In the genomic region with DNA sequence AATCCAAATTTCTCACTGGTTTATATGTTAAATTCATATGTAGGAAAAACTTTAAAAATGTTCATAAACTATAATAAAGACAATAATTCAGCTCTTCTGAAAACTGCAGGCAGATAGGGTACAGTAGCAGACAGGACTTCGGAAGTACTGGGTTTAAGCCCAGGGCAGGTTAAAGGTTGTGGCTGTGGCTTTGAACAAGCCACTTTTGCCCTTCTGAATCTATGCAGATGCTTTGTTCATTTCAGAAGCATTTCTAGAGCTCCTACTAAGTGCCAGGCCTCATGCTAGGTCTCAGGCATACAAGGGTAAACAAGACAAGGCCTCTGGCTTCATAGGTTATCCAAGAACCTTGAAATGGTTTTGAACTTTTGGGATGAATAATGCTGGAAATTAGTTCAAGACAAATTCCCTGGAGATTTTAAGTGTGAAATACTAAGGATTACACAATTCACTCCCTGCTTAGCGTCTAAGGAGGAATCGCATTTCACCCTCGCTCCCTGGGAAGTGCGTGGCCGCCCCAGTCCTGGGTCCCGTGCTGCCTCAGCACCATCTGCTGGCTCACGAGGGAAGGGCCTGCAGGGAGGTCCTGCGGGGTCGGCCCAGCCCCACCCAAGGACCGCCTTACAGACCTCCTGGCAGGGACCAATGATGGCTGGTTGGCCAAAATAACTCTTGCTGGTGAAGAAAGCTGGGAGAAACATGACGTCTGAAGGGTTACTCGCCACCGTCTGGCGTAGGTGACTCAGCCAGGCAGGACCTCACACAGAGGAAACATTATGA, we compare ENCODE assay signal across 8 cellular contexts.
A peak's percentile ranks its signal among the peaks of the same experiment; 100 is the strongest.
DNase-seq lines count a peak whose midpoint lies in the region; ATAC-seq and TF ChIP-seq lines count a peak whose summit lies in the region.

No MANE protein-coding gene starts in this region.

- H3K9me3 Mint-ChIP-seq in stimulated activated naive CD8-positive, alpha-beta T cell treated with anti-CD3 and anti-CD28 coated beads, Interleukin-15, amount 100 ng/mL, for 72 hours = peaks cover 3 to 5% of the 10 kb centered on the region in 2 donors

- no peak overlapping the region for H3K27ac Mint-ChIP-seq in stimulated activated naive CD8-positive, alpha-beta T cell treated with anti-CD3 and anti-CD28 coated beads, Interleukin-15, amount 100 ng/mL, for 72 hours

- H3K4me1 Mint-ChIP-seq in stimulated activated naive CD8-positive, alpha-beta T cell treated with anti-CD3 and anti-CD28 coated beads, Interleukin-15, amount 100 ng/mL, for 72 hours = no peaks in the 10 kb centered on the region

- ATAC-seq in GM18907 (IDR thresholded peaks at IDR 0.05; ENCODE audit: unreplicated experiment) = peak; percentile 73
- peak; percentile 60 for ATAC-seq in stimulated activated naive CD8-positive, alpha-beta T cell treated with anti-CD3 and anti-CD28 coated beads, Interleukin-15, amount 100 ng/mL, for 72 hours

- no peak overlapping the region for H3K4me3 Mint-ChIP-seq in stimulated activated naive CD8-positive, alpha-beta T cell treated with anti-CD3 and anti-CD28 coated beads, Interleukin-15, amount 100 ng/mL, for 72 hours

- DNase-seq in AG09309 (ENCODE audit: low read depth) (peak; percentile 14), LHCN-M2 (ENCODE audit: low read depth) (peak; percentile 58), astrocyte of the spinal cord (ENCODE audit: low read depth, low spot score) (peak; percentile 67), islet precursor cell (peak; percentile 89), NK-92 (lab: John Stamatoyannopoulos, UW; ENCODE audit: unreplicated experiment) (no peak), SIG-M5 (lab: John Stamatoyannopoulos, UW) (no peak)
- peak in 1 of 2 donors; percentile 3 for DNase-seq in stimulated activated naive CD8-positive, alpha-beta T cell treated with anti-CD3 and anti-CD28 coated beads, Interleukin-15, amount 100 ng/mL, for 72 hours

- in situ Hi-C loops in astrocyte of the spinal cord (cut with HindIII; ENCODE audit: low sequenced_read_pairs) = no loop called here

- TF ChIP-seq CTCF in AG09309 (IDR thresholded peaks at IDR 0.05; ENCODE audit: control insufficient read depth, insufficient read depth, low read depth, low read length, missing control alignments) = peak; percentile 55
- peak; percentile 76 for TF ChIP-seq CTCF in astrocyte of the spinal cord (IDR thresholded peaks at IDR 0.05; ENCODE audit: low read depth, low read length)

- H3K4me3 ChIP-seq in AG09309 (ENCODE audit: control insufficient read depth, low read depth, low read length) = no peak overlapping the region
- H3K4me3 ChIP-seq in astrocyte of the spinal cord (ENCODE audit: low read depth, low read length) = no peak overlapping the region

- H3K27me3 Mint-ChIP-seq in stimulated activated naive CD8-positive, alpha-beta T cell treated with anti-CD3 and anti-CD28 coated beads, Interleukin-15, amount 100 ng/mL, for 72 hours = peaks cover 5% of the 10 kb centered on the region

Comparison
In these comparisons a context has a peak if more than half of its experiments do, and no peak if none do; other contexts are left out.
1. DNase-seq: peak in AG09309 (single experiment), LHCN-M2 (single experiment), astrocyte of the spinal cord (single experiment) and islet precursor cell (single experiment); none in NK-92 (single experiment) and SIG-M5 (single experiment).